In the genomic region with DNA sequence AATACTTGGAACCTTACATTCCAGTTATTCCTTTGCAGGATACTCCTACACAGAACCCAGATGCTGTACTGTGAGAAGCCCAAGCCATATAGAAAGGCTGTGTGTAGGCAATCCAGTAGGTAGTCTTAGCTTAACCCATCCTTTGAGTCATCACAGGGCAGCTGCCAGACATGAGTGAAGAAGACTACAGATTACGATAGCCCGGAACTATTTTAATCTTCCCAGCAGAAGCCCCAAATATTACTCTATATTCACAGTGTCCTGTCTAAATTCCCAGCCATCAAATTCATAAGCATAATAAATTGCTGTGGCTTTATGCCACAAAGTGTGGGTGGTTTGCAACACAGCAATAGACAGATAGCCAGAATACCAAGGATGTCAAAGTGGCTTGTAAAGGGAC, we compare ENCODE assay signal across 28 cellular contexts.
"Had no signal": no experiment of that assay in that cellular context is flagged by ENCODE, and none has a peak within 500 bp of the region (broad histone marks: within the 10 kb centered on the region; RNA-seq: fewer than 3 reads in every experiment).

No MANE protein-coding gene starts in this region.

- FAIRE-seq: islet of Langerhans, kidney had no signal

- DNase-seq: hypothalamus; immature natural killer cell; kidney; left colon; left lung; lower lobe of right lung; mammary epithelial cell; mesenchymal stem cell; naive thymus-derived CD4-positive, alpha-beta T cell; ovary; retina; right cardiac atrium; stimulated activated CD4-positive, alpha-beta T cell treated with anti-CD3 and anti-CD28 coated beads, Interleukin-12 subunit alpha, Interleukin-12 subunit beta, amount 100 ng/mL, for 4 hours; stimulated activated CD4-positive, alpha-beta T cell treated with anti-CD3 and anti-CD28 coated beads, Interleukin-15, amount 100 ng/mL, for 24 hours; stimulated activated CD4-positive, alpha-beta T cell treated with anti-CD3 and anti-CD28 coated beads, Interleukin-2, amount 100 ng/mL, for 24 hours; stimulated activated CD4-positive, alpha-beta T cell treated with anti-CD3 and anti-CD28 coated beads, Interleukin-4, amount 100 ng/mL, for 1 hour; stimulated activated naive B cell treated with anti-CD40 and anti-IgM and Interleukin-4, amounts not matched to agents 10 μg/mL and 1 μg/mL and 100 μg/mL, for 72 hours; stimulated activated naive CD8-positive, alpha-beta T cell treated with anti-CD3 and anti-CD28 coated beads, Interleukin-15, Interleukin-2, amounts not matched to agents 100 U/mL and 50 U/mL, for 24 hours; stomach; tibial artery; trophoblast cell; upper lobe of right lung; uterus had no signal

- H3K27ac ChIP-seq: left lung, lower lobe of right lung, ovary, prostate gland, stomach, thoracic aorta, tibial artery, upper lobe of right lung, uterus had no signal

- H3K27me3 ChIP-seq: left lung, ovary, stomach, tibial artery, upper lobe of right lung, uterus had no signal

- H3K9me3 ChIP-seq: lower lobe of right lung, ovary, prostate gland, thoracic aorta, tibial artery, upper lobe of right lung, uterus had no signal

- H3K4me1 ChIP-seq: left lung, lower lobe of right lung, prostate gland, stomach, tibial artery, upper lobe of right lung, uterus had no signal

- H3K4me3 ChIP-seq: left lung, lower lobe of right lung, ovary, prostate gland, stomach, thoracic aorta, tibial artery, upper lobe of right lung, uterus had no signal

- H3K36me3 ChIP-seq: left lung, lower lobe of right lung, ovary, prostate gland, stomach, thoracic aorta, tibial artery, upper lobe of right lung, uterus had no signal

- ATAC-seq: left colon; left lung; naive thymus-derived CD4-positive, alpha-beta T cell; natural killer cell treated with Interleukin-12 subunit alpha and Interleukin-12 subunit beta and Interleukin-15 and Interleukin-18, amount 100 ng/mL, for 72 hours; right cardiac atrium; sciatic nerve; stimulated activated naive B cell treated with anti-CD40 and anti-IgM and Interleukin-4, amounts not matched to agents 10 μg/mL and 1 μg/mL and 100 μg/mL, for 72 hours; stimulated activated naive CD8-positive, alpha-beta T cell treated with anti-CD3 and anti-CD28 coated beads, Interleukin-15, Interleukin-2, amounts not matched to agents 100 U/mL and 50 U/mL, for 24 hours; upper lobe of right lung had no signal
